ENCODE assay signal across 8 cellular contexts in the genomic region with DNA sequence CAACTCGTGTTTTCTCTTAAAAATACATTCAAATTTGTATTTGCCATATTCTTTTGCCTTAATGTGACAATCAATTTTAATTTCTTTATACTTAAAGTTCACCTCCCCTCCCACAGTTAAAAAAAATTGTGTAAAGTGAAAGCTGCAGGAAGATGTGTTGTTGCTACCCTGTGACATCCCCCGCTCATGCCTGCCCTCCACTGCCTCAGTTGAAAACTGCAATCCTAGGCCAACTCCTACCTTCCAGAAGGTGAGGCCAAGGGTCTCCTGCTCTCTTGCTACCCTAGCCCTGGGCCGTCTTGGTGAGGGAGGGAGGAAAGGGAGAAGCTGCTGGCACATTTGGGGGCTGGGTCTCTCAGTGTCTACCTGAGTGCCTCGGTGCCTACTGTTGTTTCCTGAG. TPM values are rescaled to one million over a fixed set of nuclear protein-coding genes. Genes with fewer than 3 reads are reported as not detected.
DNase-seq lines count a peak whose midpoint lies in the region; ATAC-seq and TF ChIP-seq lines count a peak whose summit lies in the region.

No MANE protein-coding gene starts in this region.

- no peaks in the 10 kb centered on the region for H3K36me3 Mint-ChIP-seq in activated naive CD8-positive, alpha-beta T cell treated with anti-CD3 and anti-CD28 coated beads for 36 hours
- peaks cover 7% of the 10 kb centered on the region for H3K36me3 Mint-ChIP-seq in progenitor cell of endocrine pancreas (ENCODE audit: insufficient read depth)
- H3K36me3 Mint-ChIP-seq in immature natural killer cell, result no peaks in the 10 kb centered on the region

- peak; percentile 52 for TF ChIP-seq CTCF in GM12873 (IDR thresholded peaks at IDR 0.05; ENCODE audit: insufficient read depth, low read depth, low read length, missing control alignments)
- peak; percentile 18 for TF ChIP-seq CTCF in progenitor cell of endocrine pancreas (IDR thresholded peaks at IDR 0.05; ENCODE audit: unreplicated experiment)

- peaks cover 21% of the 10 kb centered on the region for H3K4me1 Mint-ChIP-seq in activated naive CD8-positive, alpha-beta T cell treated with anti-CD3 and anti-CD28 coated beads for 36 hours
- H3K4me1 Mint-ChIP-seq in progenitor cell of endocrine pancreas (ENCODE audit: low read depth) (peaks cover 30% of the 10 kb centered on the region), immature natural killer cell (no peaks in the 10 kb centered on the region)

- H3K27ac Mint-ChIP-seq in activated naive CD8-positive, alpha-beta T cell treated with anti-CD3 and anti-CD28 coated beads for 36 hours, result no peak overlapping the region
- no peak overlapping the region for H3K27ac Mint-ChIP-seq in progenitor cell of endocrine pancreas
- H3K27ac Mint-ChIP-seq in immature natural killer cell, result no peak overlapping the region

- no peak overlapping the region for H3K4me3 Mint-ChIP-seq in activated naive CD8-positive, alpha-beta T cell treated with anti-CD3 and anti-CD28 coated beads for 36 hours
- H3K4me3 Mint-ChIP-seq in progenitor cell of endocrine pancreas (ENCODE audit: low read depth), result no peak overlapping the region
- H3K4me3 Mint-ChIP-seq in immature natural killer cell, result no peak overlapping the region

- no peaks in the 10 kb centered on the region for H3K9me3 Mint-ChIP-seq in activated naive CD8-positive, alpha-beta T cell treated with anti-CD3 and anti-CD28 coated beads for 36 hours
- H3K9me3 Mint-ChIP-seq in progenitor cell of endocrine pancreas (ENCODE audit: low read depth), result peaks cover 4% of the 10 kb centered on the region
- H3K9me3 Mint-ChIP-seq in immature natural killer cell, result no peaks in the 10 kb centered on the region

- DNase-seq in activated naive CD8-positive, alpha-beta T cell treated with anti-CD3 and anti-CD28 coated beads for 36 hours, result peak; percentile 23
- no peak for DNase-seq in progenitor cell of endocrine pancreas (ENCODE audit: low spot score, unreplicated experiment)
- DNase-seq in immature natural killer cell, result no peak
- no peak for DNase-seq in GM19238 (ENCODE audit: insufficient read length, low spot score)
- no peak for DNase-seq in occipital lobe (lab: John Stamatoyannopoulos, UW)
- no peak for DNase-seq in NCI-H1048 (lab: John Stamatoyannopoulos, UW)

- H3K27me3 Mint-ChIP-seq in activated naive CD8-positive, alpha-beta T cell treated with anti-CD3 and anti-CD28 coated beads for 36 hours, result no peaks in the 10 kb centered on the region
- H3K27me3 Mint-ChIP-seq in progenitor cell of endocrine pancreas, result no peaks in the 10 kb centered on the region
- H3K27me3 Mint-ChIP-seq in immature natural killer cell (ENCODE audit: low read depth in 3 of 3), result no peaks in the 10 kb centered on the region

- ATAC-seq in SK-N-SH treated with all-trans-retinoic acid at 6 μM for 48 hours, result 0 out of 3 replicates have a peak, but pooled peaks have one; percentile 38

TF ChIP-seq in SK-N-SH treated with all-trans-retinoic acid at 6 μM for 48 hours, 23 proteins besides CTCF, POLR2A, EP300 and RAD21:
- no peak for TF ChIP-seq ARNTL (CRISPR knock-in tag; IDR thresholded peaks at IDR 0.05; ENCODE audit: borderline replicate concordance, low read depth)
- no peak for TF ChIP-seq PPARA (CRISPR knock-in tag; IDR thresholded peaks at IDR 0.05; ENCODE audit: borderline replicate concordance)
- TF ChIP-seq ZC3H10 (CRISPR knock-in tag; IDR thresholded peaks at IDR 0.05), result no peak
- no peak for TF ChIP-seq ZNF70 (CRISPR knock-in tag; IDR thresholded peaks at IDR 0.05)
- no peak for TF ChIP-seq ZFP30 (CRISPR knock-in tag; IDR thresholded peaks at IDR 0.05)
- no peak for TF ChIP-seq TSHZ2 (CRISPR knock-in tag; IDR thresholded peaks at IDR 0.05)
- no peak for TF ChIP-seq OSR1 (CRISPR knock-in tag; IDR thresholded peaks at IDR 0.05)
TF ChIP-seq in SK-N-SH treated with all-trans-retinoic acid at 6 μM for 48 hours: peak in this region for 0.

RNA-seq across cellular contexts. Expression of gene CMTM7, which starts 57.0 kb away (rescaled TPM):
- total RNA-seq in activated naive CD8-positive, alpha-beta T cell treated with anti-CD3 and anti-CD28 coated beads for 36 hours, result 10 to 100 TPM; 39.2 to 39.8 TPM
- total RNA-seq in progenitor cell of endocrine pancreas (24.6 and 29.6 TPM in 2 replicates), occipital lobe (0.31 TPM)
- 10 to 100 TPM; 16.8 to 29.8 (median 28.2) TPM for polyA plus RNA-seq in immature natural killer cell

Comparison
In these comparisons a context has a peak if more than half of its experiments do, and no peak if none do; other contexts are left out.
1. RNA of gene CMTM7, which starts 57.0 kb away (total RNA-seq): 39.2 to 39.8 TPM in activated naive CD8-positive, alpha-beta T cell treated with anti-CD3 and anti-CD28 coated beads for 36 hours and 24.6 to 29.6 TPM in progenitor cell of endocrine pancreas; 0.31 TPM in occipital lobe (single experiment); every median in the first group is over 10 times any median in the second.